In genomic region chr12:57110189-57111045, GRCh38 we compare ENCODE assay signal across 8 cellular contexts. TPM values are rescaled to one million over a fixed set of nuclear protein-coding genes. Genes with fewer than 3 reads are reported as not detected.
A peak's percentile ranks its signal among the peaks of the same experiment; 100 is the strongest.
DNase-seq lines count a peak whose midpoint lies in the region; ATAC-seq and TF ChIP-seq lines count a peak whose summit lies in the region.

No MANE protein-coding gene starts in this region.

- DNase-seq in CD1c-positive myeloid dendritic cell (ENCODE audit: extremely low spot score) (peak; percentile 65), KBM-7 (peak; percentile 83), lower lobe of right lung (peak; percentile 84), 8988T (no peak)
- DNase-seq in activated CD4-positive, CD25-positive, alpha-beta regulatory T cell treated with anti-CD3 and anti-CD28 coated beads, Interleukin-2, amount 50 U/mL, for 72 hours, result peak; percentile 70
- DNase-seq in stimulated activated CD8-positive, alpha-beta memory T cell treated with anti-CD3 and anti-CD28 coated beads, Interleukin-15, amount 100 ng/mL, for 48 hours (ENCODE audit: low read depth in 2 of 2), result peak; percentile 78

- H3K27ac Mint-ChIP-seq in dendritic cell treated with granulocyte-macrophage colony-stimulating factor and Interleukin-4, amounts not matched to agents 40 ng/mL and 50 ng/mL, for 4 days, result peak overlapping the region; percentile 95

- intact Hi-C loops in dendritic cell treated with granulocyte-macrophage colony-stimulating factor and Interleukin-4, amounts not matched to agents 40 ng/mL and 50 ng/mL, for 4 days (cut with micrococcal nuclease), result loop anchor here (1.0 to 5.0 kb wide), 2 partner anchors 22 to 103 kb away; partner anchors contain the start of gene ZBTB39
- intact Hi-C loops in lower lobe of right lung (cut with DNase I), result no loop called here

- no peak for TF ChIP-seq CTCF in lower lobe of right lung (IDR thresholded peaks at IDR 0.05)

- peak overlapping the region; percentile 95 for H3K4me3 ChIP-seq in lower lobe of right lung

- H3K9me3 ChIP-seq in lower lobe of right lung, result no peaks in the 10 kb centered on the region

- peaks cover 39% of the 10 kb centered on the region for H3K4me1 ChIP-seq in lower lobe of right lung

- no peaks in the 10 kb centered on the region for H3K27me3 Mint-ChIP-seq in dendritic cell treated with granulocyte-macrophage colony-stimulating factor and Interleukin-4, amounts not matched to agents 40 ng/mL and 50 ng/mL, for 4 days

- peak overlapping the region; percentile 100 for H3K27ac ChIP-seq in lower lobe of right lung

- peaks cover 61% of the 10 kb centered on the region for H3K36me3 Mint-ChIP-seq in dendritic cell treated with granulocyte-macrophage colony-stimulating factor and Interleukin-4, amounts not matched to agents 40 ng/mL and 50 ng/mL, for 4 days (ENCODE audit: low read depth)

- in situ Hi-C loops in KBM-7 (cut with MboI; ENCODE audit: low pct_unique_long_range_greater_than_20kb, low sequenced_read_pairs), result no loop called here

- H3K4me3 Mint-ChIP-seq in dendritic cell treated with granulocyte-macrophage colony-stimulating factor and Interleukin-4, amounts not matched to agents 40 ng/mL and 50 ng/mL, for 4 days, result peak overlapping the region; percentile 98

- H3K36me3 ChIP-seq in lower lobe of right lung, result peaks cover 32% of the 10 kb centered on the region

- ATAC-seq in GM19468 (IDR thresholded peaks at IDR 0.05; ENCODE audit: extremely low read depth, unreplicated experiment) (peak; percentile 25), lower lobe of right lung (peak; percentile 13 to 51)

- H3K9me3 Mint-ChIP-seq in dendritic cell treated with granulocyte-macrophage colony-stimulating factor and Interleukin-4, amounts not matched to agents 40 ng/mL and 50 ng/mL, for 4 days, result no peaks in the 10 kb centered on the region

- H3K27me3 ChIP-seq in lower lobe of right lung (ENCODE audit: low read depth), result no peaks in the 10 kb centered on the region

- peaks cover 69% of the 10 kb centered on the region for H3K4me1 Mint-ChIP-seq in dendritic cell treated with granulocyte-macrophage colony-stimulating factor and Interleukin-4, amounts not matched to agents 40 ng/mL and 50 ng/mL, for 4 days (ENCODE audit: low read depth)

RNA-seq across cellular contexts. Expression of gene STAT6, which starts 0.7 kb away (rescaled TPM):
- total RNA-seq in lower lobe of right lung, result 269 TPM

RNA-seq across cellular contexts. Expression of gene LRP1, which starts 17.9 kb away (rescaled TPM):
- total RNA-seq in lower lobe of right lung, result 404 TPM

RNA-seq across cellular contexts. Expression of gene NAB2, which starts 21.5 kb away (rescaled TPM):
- 28.9 TPM for total RNA-seq in lower lobe of right lung

RNA-seq across cellular contexts. Expression of gene NEMP1, which starts 31.8 kb away (rescaled TPM):
- 19.1 TPM for total RNA-seq in lower lobe of right lung

RNA-seq across cellular contexts. Expression of gene LRP1-AS, which starts 37.0 kb away (rescaled TPM):
- total RNA-seq in lower lobe of right lung, result not detected
